In the genomic region with DNA sequence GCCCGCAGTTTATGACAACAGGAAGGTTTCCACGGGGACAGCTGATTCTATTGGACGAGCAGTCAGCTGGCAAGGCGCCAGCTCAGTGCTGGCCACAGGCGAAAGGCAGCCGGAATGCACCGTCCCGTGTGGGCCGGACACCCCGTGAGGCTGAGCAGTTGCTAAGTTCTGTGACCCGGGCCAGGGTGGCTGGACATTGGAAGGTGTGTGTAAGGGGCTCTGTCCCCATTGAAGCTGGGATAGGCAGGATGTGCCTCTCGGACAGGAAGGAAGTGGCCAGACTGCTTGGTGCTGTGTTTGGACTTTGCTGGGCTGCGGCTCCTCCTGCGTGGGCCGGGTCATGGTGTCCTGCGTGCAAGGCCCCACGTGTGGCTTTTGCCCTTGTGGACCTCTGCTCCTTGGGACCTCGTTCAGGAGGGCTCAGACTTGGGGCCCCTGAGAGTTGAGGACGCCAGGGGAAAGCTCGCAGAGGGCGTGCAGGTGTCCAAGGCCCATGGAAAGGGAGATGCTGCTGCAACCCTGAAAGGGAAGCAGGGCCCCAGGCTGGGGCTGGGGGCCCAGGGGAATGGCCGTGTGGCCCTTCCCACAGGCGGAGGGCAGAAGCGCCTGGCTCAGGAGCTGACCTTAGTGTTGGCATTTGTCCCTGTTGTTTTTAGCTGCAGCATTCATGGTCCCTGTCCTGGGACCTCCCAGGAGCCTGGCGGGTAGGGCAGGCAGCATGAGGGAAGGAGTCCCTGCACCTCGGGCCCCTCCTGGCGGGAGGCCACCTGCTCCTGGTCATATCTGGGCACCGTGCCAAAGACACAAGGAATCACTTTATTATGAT, we compare ENCODE assay signal across 9 cellular contexts. TPM values are rescaled to one million over a fixed set of nuclear protein-coding genes. Genes with fewer than 3 reads are reported as not detected.
DNase-seq lines count a peak whose midpoint lies in the region; ATAC-seq and TF ChIP-seq lines count a peak whose summit lies in the region.
"Had no signal": no experiment of that assay in that cellular context is flagged by ENCODE, and none has a peak within 500 bp of the region (broad histone marks: within the 10 kb centered on the region; RNA-seq: fewer than 3 reads in every experiment).

No MANE protein-coding gene starts in this region.

- ATAC-seq in lower lobe of right lung (peak; percentile 35 to 54), GM18873 (IDR thresholded peaks at IDR 0.05; ENCODE audit: low FRiP score, unreplicated experiment) (no peak)

- no peaks in the 10 kb centered on the region for H3K27me3 Mint-ChIP-seq in chondrocyte (ENCODE audit: low read depth)

- peak overlapping the region; percentile 97 for H3K27ac Mint-ChIP-seq in chondrocyte (ENCODE audit: unreplicated experiment)

- no peaks in the 10 kb centered on the region for H3K9me3 ChIP-seq in lower lobe of right lung

- DNase-seq in DMS 273 (lab: John Stamatoyannopoulos, UW; ENCODE audit: unreplicated experiment) (peak; percentile 73), DMS 273 treated with DMSO at 0.1 percent for 48 hours (lab: John Stamatoyannopoulos, UW) (no peak), chondrocyte (ENCODE audit: low spot score) (no peak), lower lobe of right lung (peak; percentile 89), ureter (ENCODE audit: low spot score) (peak; percentile 81)
- DNase-seq in NK-92 treated with Interleukin-12 subunit alpha and Interleukin-12 subunit beta, amount 100 ng/mL, for 24 hours (lab: John Stamatoyannopoulos, UW): no peak
- no peak for DNase-seq in stimulated activated naive CD4-positive, alpha-beta T cell (lab: John Stamatoyannopoulos, UW)

- no peaks in the 10 kb centered on the region for H3K36me3 ChIP-seq in lower lobe of right lung

- no peaks in the 10 kb centered on the region for H3K27me3 ChIP-seq in lower lobe of right lung (ENCODE audit: low read depth)

- H3K4me1 Mint-ChIP-seq in chondrocyte (ENCODE audit: low read depth): peaks cover 60% of the 10 kb centered on the region

- H3K9me3 Mint-ChIP-seq in chondrocyte (ENCODE audit: low read depth): no peaks in the 10 kb centered on the region

- H3K27ac ChIP-seq in lower lobe of right lung: peak overlapping the region; percentile 92
- H3K27ac ChIP-seq: 22Rv1 had no signal

- peaks cover 99% of the 10 kb centered on the region for H3K4me1 ChIP-seq in lower lobe of right lung

- intact Hi-C loops in lower lobe of right lung (cut with DNase I): no loop called here

- peak overlapping the region; percentile 33 for H3K4me3 Mint-ChIP-seq in chondrocyte (ENCODE audit: unreplicated experiment)

- H3K36me3 Mint-ChIP-seq in chondrocyte (ENCODE audit: low read depth): no peaks in the 10 kb centered on the region

- TF ChIP-seq CTCF in chondrocyte (IDR thresholded peaks at IDR 0.05) (no peak), lower lobe of right lung (IDR thresholded peaks at IDR 0.05) (no peak)

- H3K4me3 ChIP-seq in lower lobe of right lung: peak overlapping the region; percentile 21

RNA-seq across cellular contexts. Expression of a gene that starts 10.0 kb away (rescaled TPM):
- total RNA-seq in chondrocyte (28.9 to 43.6 TPM (median 29.5 TPM) in 3 replicates), lower lobe of right lung (119 TPM), ureter (48.7 TPM)

RNA-seq across cellular contexts. Expression of a gene that starts 53.3 kb away (rescaled TPM):
- 27.6 to 33.0 TPM (median 28.4 TPM) in 3 replicates for total RNA-seq in chondrocyte
- 28.8 TPM for total RNA-seq in lower lobe of right lung
- 26.2 TPM for total RNA-seq in ureter

Comparison
In these comparisons a context has a peak if more than half of its experiments do, and no peak if none do; other contexts are left out.
1. DNase-seq: peak in DMS 273 (single experiment), lower lobe of right lung (single experiment) and ureter (single experiment); none in DMS 273 treated with DMSO at 0.1 percent for 48 hours (single experiment), chondrocyte (single experiment), NK-92 treated with Interleukin-12 subunit alpha and Interleukin-12 subunit beta, amount 100 ng/mL, for 24 hours (single experiment) and stimulated activated naive CD4-positive, alpha-beta T cell (0 of 6).